Comparison of ENCODE assay signal across 16 cellular contexts in genomic region chr10:31822150-31822549, GRCh38.
"Had no signal": no experiment of that assay in that cellular context is flagged by ENCODE, and none has a peak within 500 bp of the region (broad histone marks: within the 10 kb centered on the region; RNA-seq: fewer than 3 reads in every experiment).

No MANE protein-coding gene starts in this region.

- H3K27ac Mint-ChIP-seq: activated B cell treated with CpG ODN at 0.5 μM for 24 hours; activated CD4-positive, alpha-beta memory T cell treated with anti-CD3 and anti-CD28 coated beads for 36 hours; activated naive CD8-positive, alpha-beta T cell; endodermal cell; natural killer cell treated with Interleukin-12 subunit alpha and Interleukin-12 subunit beta and Interleukin-15 and Interleukin-18, amount 100 ng/mL, for 72 hours had no signal

- H3K27me3 Mint-ChIP-seq: activated B cell treated with CpG ODN at 0.5 μM for 24 hours; activated CD4-positive, alpha-beta memory T cell treated with anti-CD3 and anti-CD28 coated beads for 36 hours; activated naive CD8-positive, alpha-beta T cell; natural killer cell treated with Interleukin-12 subunit alpha and Interleukin-12 subunit beta and Interleukin-15 and Interleukin-18, amount 100 ng/mL, for 72 hours had no signal

- H3K36me3 ChIP-seq: tibial nerve, uterus had no signal

- H3K27me3 ChIP-seq: gastrocnemius medialis, tibial nerve, uterus had no signal

- H3K4me1 ChIP-seq: lower lobe of right lung, uterus had no signal

- H3K9me3 ChIP-seq: gastrocnemius medialis, lower lobe of right lung, tibial nerve, uterus had no signal

- H3K36me3 Mint-ChIP-seq: natural killer cell treated with Interleukin-12 subunit alpha and Interleukin-12 subunit beta and Interleukin-15 and Interleukin-18, amount 100 ng/mL, for 72 hours had no signal

- ATAC-seq: lower lobe of right lung; natural killer cell treated with Interleukin-12 subunit alpha and Interleukin-12 subunit beta and Interleukin-15 and Interleukin-18, amount 100 ng/mL, for 72 hours; stimulated activated naive CD8-positive, alpha-beta T cell treated with anti-CD3 and anti-CD28 coated beads, Interleukin-15, Interleukin-2, amounts not matched to agents 100 U/mL and 50 U/mL, for 24 hours had no signal

- H3K27ac ChIP-seq: lower lobe of right lung, tibial nerve, uterus had no signal

- H3K4me3 ChIP-seq: gastrocnemius medialis, lower lobe of right lung, tibial nerve, uterus had no signal

- H3K9me3 Mint-ChIP-seq: activated B cell treated with CpG ODN at 0.5 μM for 24 hours; activated CD4-positive, alpha-beta memory T cell treated with anti-CD3 and anti-CD28 coated beads for 36 hours; endodermal cell; natural killer cell treated with Interleukin-12 subunit alpha and Interleukin-12 subunit beta and Interleukin-15 and Interleukin-18, amount 100 ng/mL, for 72 hours had no signal

- DNase-seq: activated B cell treated with CpG ODN at 0.5 μM for 24 hours; activated CD4-positive, alpha-beta memory T cell treated with anti-CD3 and anti-CD28 coated beads for 36 hours; activated CD4-positive, alpha-beta T cell treated with anti-CD3 and anti-CD28 coated beads for 4 hours; activated T-cell treated with anti-CD3 and anti-CD28 coated beads for 4 hours; caudate nucleus; endodermal cell; gastrocnemius medialis; lower lobe of right lung; nucleus accumbens; stimulated activated CD4-positive, alpha-beta T cell treated with anti-CD3 and anti-CD28 coated beads, Interleukin-2, amount 100 ng/mL, for 24 hours; stimulated activated naive CD8-positive, alpha-beta T cell treated with anti-CD3 and anti-CD28 coated beads, Interleukin-15, Interleukin-2, amounts not matched to agents 100 U/mL and 50 U/mL, for 24 hours; substantia nigra; uterus had no signal

- H3K4me3 Mint-ChIP-seq: activated B cell treated with CpG ODN at 0.5 μM for 24 hours; activated CD4-positive, alpha-beta memory T cell treated with anti-CD3 and anti-CD28 coated beads for 36 hours; activated naive CD8-positive, alpha-beta T cell; endodermal cell; natural killer cell treated with Interleukin-12 subunit alpha and Interleukin-12 subunit beta and Interleukin-15 and Interleukin-18, amount 100 ng/mL, for 72 hours had no signal

- H3K4me1 Mint-ChIP-seq: activated B cell treated with CpG ODN at 0.5 μM for 24 hours had no signal
